In the genomic region with DNA sequence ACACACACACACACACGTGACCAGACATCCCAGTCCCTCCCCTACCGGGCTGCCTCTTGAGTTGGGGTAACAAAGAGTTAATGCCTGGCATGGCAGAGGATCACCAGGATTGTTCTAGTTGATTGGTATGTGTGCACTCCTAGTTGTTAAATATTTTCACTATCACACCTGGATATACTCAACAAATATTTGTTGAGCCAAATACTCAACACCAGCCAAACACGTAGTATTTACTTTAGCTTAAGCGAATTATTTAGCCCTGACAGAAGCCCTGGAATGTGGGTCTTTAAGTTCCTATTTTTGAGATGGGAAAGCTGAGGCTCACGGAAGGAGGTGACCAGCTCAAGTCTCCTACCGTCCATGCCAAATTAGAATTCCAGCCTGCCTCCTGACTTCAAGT, we compare ENCODE assay signal across 12 cellular contexts. TPM values are rescaled to one million over a fixed set of nuclear protein-coding genes. Genes with fewer than 3 reads are reported as not detected.
DNase-seq lines count a peak whose midpoint lies in the region; ATAC-seq and TF ChIP-seq lines count a peak whose summit lies in the region.
"Had no signal": no experiment of that assay in that cellular context is flagged by ENCODE, and none has a peak within 500 bp of the region (broad histone marks: within the 10 kb centered on the region; RNA-seq: fewer than 3 reads in every experiment).

No MANE protein-coding gene starts in this region.

- peaks cover 49% of the 10 kb centered on the region for H3K4me1 ChIP-seq in lower lobe of right lung

- H3K9me3 ChIP-seq in lower lobe of right lung = no peaks in the 10 kb centered on the region

- H3K36me3 Mint-ChIP-seq in activated T-helper 17 cell treated with anti-CD3 and anti-CD28 coated beads, Interleukin-2, amount 50 U/mL, for 72 hours (ENCODE audit: low read depth) = peaks cover 73% of the 10 kb centered on the region

- H3K9me3 Mint-ChIP-seq in activated T-helper 17 cell treated with anti-CD3 and anti-CD28 coated beads, Interleukin-2, amount 50 U/mL, for 72 hours = no peaks in the 10 kb centered on the region

- no peak for DNase-seq in H7
- no peak for DNase-seq in lower lobe of right lung
- DNase-seq in ecto neural progenitor cell (ENCODE audit: low spot score) = no peak
- no peak for DNase-seq in stimulated activated naive CD4-positive, alpha-beta T cell treated with Interleukin-2 at 50 U/mL for 16 hours (lab: John Stamatoyannopoulos, UW)
- DNase-seq: activated CD4-positive, CD25-positive, alpha-beta regulatory T cell; NCI-H187 had no signal

- peak overlapping the region; percentile 70 for H3K27ac Mint-ChIP-seq in activated T-helper 17 cell treated with anti-CD3 and anti-CD28 coated beads, Interleukin-2, amount 50 U/mL, for 72 hours

- TF ChIP-seq CTCF in C4-2B (conservative IDR thresholded peaks at IDR 0.05) = no peak
- TF ChIP-seq CTCF in lower lobe of right lung (IDR thresholded peaks at IDR 0.05) = no peak

- H3K36me3 ChIP-seq in H7 (replicated peaks; ENCODE audit: control insufficient read depth, insufficient read depth, low read length) (no peaks in the 10 kb centered on the region), lower lobe of right lung (no peaks in the 10 kb centered on the region)

- no peak for ATAC-seq in activated T-helper 17 cell treated with anti-CD3 and anti-CD28 coated beads, Interleukin-2, amount 50 U/mL, for 72 hours (replicated peaks)
- ATAC-seq in lower lobe of right lung (peak; percentile 22 to 63), GM19455 (IDR thresholded peaks at IDR 0.05; ENCODE audit: unreplicated experiment) (no peak), GM18511 (IDR thresholded peaks at IDR 0.05; ENCODE audit: unreplicated experiment) (no peak)

- H3K4me3 ChIP-seq in H7 (ENCODE audit: insufficient read depth, low read depth, low read length) (peak overlapping the region; percentile 27; the same call in 1 of the 2 replicates), lower lobe of right lung (no peak overlapping the region)
- H3K4me3 ChIP-seq: GM12878 had no signal

- no peaks in the 10 kb centered on the region for H3K27me3 Mint-ChIP-seq in activated T-helper 17 cell treated with anti-CD3 and anti-CD28 coated beads, Interleukin-2, amount 50 U/mL, for 72 hours

- peaks cover 61% of the 10 kb centered on the region for H3K4me1 Mint-ChIP-seq in activated T-helper 17 cell treated with anti-CD3 and anti-CD28 coated beads, Interleukin-2, amount 50 U/mL, for 72 hours

- H3K27ac ChIP-seq in C4-2B = peak overlapping the region; percentile 21; the same call in 1 of the 2 replicates
- H3K27ac ChIP-seq in lower lobe of right lung = no peak overlapping the region
- H3K27ac ChIP-seq: RWPE1 had no signal

- H3K4me3 Mint-ChIP-seq in activated T-helper 17 cell treated with anti-CD3 and anti-CD28 coated beads, Interleukin-2, amount 50 U/mL, for 72 hours = peak overlapping the region; percentile 72

- H3K27me3 ChIP-seq in H7 (ENCODE audit: control insufficient read depth, insufficient read depth, low read length) (peaks cover 2% of the 10 kb centered on the region), lower lobe of right lung (ENCODE audit: low read depth) (no peaks in the 10 kb centered on the region)

- intact Hi-C loops in lower lobe of right lung (cut with DNase I) = no loop called here

RNA-seq across cellular contexts. Expression of gene CD3E, which starts 10.5 kb away (rescaled TPM):
- not detected in 2 replicates for total RNA-seq in H7 (2014; rRNA removed; shearing (Covaris generic))
- total RNA-seq in activated T-helper 17 cell treated with anti-CD3 and anti-CD28 coated beads, Interleukin-2, amount 50 U/mL, for 72 hours = 100 to 1,000 TPM; 338 to 500 TPM
- total RNA-seq in lower lobe of right lung = 9.9 TPM

RNA-seq across cellular contexts. Expression of gene CD3D, which starts 27.5 kb away (rescaled TPM):
- 1.5 TPM in 1 of 2 replicates, not detected in the other for total RNA-seq in H7 (2014; rRNA removed; shearing (Covaris generic))
- 100 to 1,000 TPM; 313 to 365 TPM for total RNA-seq in activated T-helper 17 cell treated with anti-CD3 and anti-CD28 coated beads, Interleukin-2, amount 50 U/mL, for 72 hours
- 7.4 TPM for total RNA-seq in lower lobe of right lung

RNA-seq across cellular contexts. Expression of gene CD3G, which starts 29.2 kb away (rescaled TPM):
- not detected in 2 replicates for total RNA-seq in H7 (2014; rRNA removed; shearing (Covaris generic))
- 100 to 1,000 TPM; 103 to 140 TPM for total RNA-seq in activated T-helper 17 cell treated with anti-CD3 and anti-CD28 coated beads, Interleukin-2, amount 50 U/mL, for 72 hours
- 4.0 TPM for total RNA-seq in lower lobe of right lung

RNA-seq across cellular contexts. Expression of gene UBE4A, which starts 44.4 kb away (rescaled TPM):
- total RNA-seq in H7 (2014; rRNA removed; shearing (Covaris generic)) = 34.3 and 39.1 TPM in 2 replicates
- 10 to 100 TPM; 40.9 to 48.3 TPM for total RNA-seq in activated T-helper 17 cell treated with anti-CD3 and anti-CD28 coated beads, Interleukin-2, amount 50 U/mL, for 72 hours
- 40.8 TPM for total RNA-seq in lower lobe of right lung

RNA-seq across cellular contexts. Expression of gene MPZL2, which starts 50.9 kb away (rescaled TPM):
- total RNA-seq in H7 (2014; rRNA removed; shearing (Covaris generic)) = 0.38 and 0.48 TPM in 2 replicates
- 10 to 100 TPM in 1 of 2 donors, 1 to 10 TPM in 1; 2.8 to 21.7 TPM for total RNA-seq in activated T-helper 17 cell treated with anti-CD3 and anti-CD28 coated beads, Interleukin-2, amount 50 U/mL, for 72 hours
- total RNA-seq in lower lobe of right lung = 85.3 TPM

Comparison
In these comparisons a context has a peak if more than half of its experiments do, and no peak if none do; other contexts are left out.
1. ATAC-seq: peak in lower lobe of right lung (2 of 2); none in activated T-helper 17 cell treated with anti-CD3 and anti-CD28 coated beads, Interleukin-2, amount 50 U/mL, for 72 hours (single experiment), GM19455 (single experiment) and GM18511 (single experiment).
2. RNA of gene CD3E, which starts 10.5 kb away (total RNA-seq): 338 to 500 TPM in activated T-helper 17 cell treated with anti-CD3 and anti-CD28 coated beads, Interleukin-2, amount 50 U/mL, for 72 hours; 9.9 TPM in lower lobe of right lung (single experiment) and not detected in H7; every median in the first group is over 10 times any median in the second.
3. RNA of gene CD3D, which starts 27.5 kb away (total RNA-seq): 313 to 365 TPM in activated T-helper 17 cell treated with anti-CD3 and anti-CD28 coated beads, Interleukin-2, amount 50 U/mL, for 72 hours; 7.4 TPM in lower lobe of right lung (single experiment) and 1.5 TPM in H7; every median in the first group is over 10 times any median in the second.
4. RNA of gene CD3G, which starts 29.2 kb away (total RNA-seq): 103 to 140 TPM in activated T-helper 17 cell treated with anti-CD3 and anti-CD28 coated beads, Interleukin-2, amount 50 U/mL, for 72 hours; 4.0 TPM in lower lobe of right lung (single experiment) and not detected in H7; every median in the first group is over 10 times any median in the second.